In the genomic region with DNA sequence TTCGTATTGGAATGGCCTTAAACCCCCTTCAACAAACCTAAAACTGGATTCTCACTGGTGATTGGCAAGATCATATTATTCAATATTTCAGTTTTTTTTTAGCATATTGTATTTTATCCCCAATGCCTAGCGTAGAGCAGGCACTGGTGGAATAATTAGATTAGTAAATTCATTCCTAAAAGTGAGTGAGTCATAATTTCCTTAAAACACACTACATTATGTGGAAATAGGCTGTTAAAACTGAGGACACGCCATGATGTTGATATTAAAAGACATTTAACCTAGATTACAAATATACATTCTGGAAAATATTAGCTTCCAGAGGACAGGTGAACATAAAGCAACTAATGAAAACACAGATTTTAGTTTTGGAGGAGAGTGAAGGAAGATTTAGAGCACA, we compare ENCODE assay signal across 19 cellular contexts.
DNase-seq lines count a peak whose midpoint lies in the region; TF ChIP-seq lines count a peak whose summit lies in the region.
"Had no signal": no experiment of that assay in that cellular context is flagged by ENCODE, and none has a peak within 500 bp of the region (broad histone marks: within the 10 kb centered on the region; RNA-seq: fewer than 3 reads in every experiment).

No MANE protein-coding gene starts in this region.

- H3K4me3 ChIP-seq in GM23248 (no peak overlapping the region), fibroblast of lung (replicated peaks in 1 of 4; ENCODE audit: control extremely low read depth in 1 of 4, insufficient read depth in 1 of 4, low read depth in 3 of 4, low read length in 4 of 4) (no peak overlapping the region), spleen (no peak overlapping the region), stomach (no peak overlapping the region)
- no peak overlapping the region for H3K4me3 ChIP-seq in effector memory CD4-positive, alpha-beta T cell (ENCODE audit: insufficient read depth, low read depth, low read length, poor library complexity, severe bottlenecking)
- H3K4me3 ChIP-seq: A549, Peyer's patch had no signal

- no peak for TF ChIP-seq CTCF in fibroblast of lung (conservative IDR thresholded peaks at IDR 0.05 in 1 of 2, IDR thresholded peaks at IDR 0.05 in 1 of 2; ENCODE audit: low read depth in 1 of 2, low read length in 2 of 2)
- no peak for TF ChIP-seq CTCF in nephron (IDR thresholded peaks at IDR 0.05; ENCODE audit: unreplicated experiment in 3 of 3)
- TF ChIP-seq CTCF in spleen (IDR thresholded peaks at IDR 0.05 in 8 of 11, conservative IDR thresholded peaks at IDR 0.05 in 3 of 11), result no peak
- TF ChIP-seq CTCF in stomach (IDR thresholded peaks at IDR 0.05), result no peak

- intact Hi-C loops in spleen (cut with DNase I; ENCODE audit: low total_unique reads), result no loop called here
- intact Hi-C loops in stomach (cut with DNase I; ENCODE audit: low total_unique reads), result no loop called here

- H3K9ac ChIP-seq in GM23248 (no peak overlapping the region), fibroblast of lung (ENCODE audit: insufficient read depth, low read length) (no peak overlapping the region)
- H3K9ac ChIP-seq: KMS-11 had no signal

- no peak for TF ChIP-seq POLR2A in spleen (IDR thresholded peaks at IDR 0.05)
- no peak for TF ChIP-seq POLR2A in stomach (IDR thresholded peaks at IDR 0.05)

- no peaks in the 10 kb centered on the region for H3K27me3 Mint-ChIP-seq in nephron (ENCODE audit: low read depth)

- no peak overlapping the region for H3K4me2 ChIP-seq in GM23248 (ENCODE audit: unreplicated experiment)
- H3K4me2 ChIP-seq in fibroblast of lung (ENCODE audit: extremely low read depth, insufficient read depth, low read length), result no peak overlapping the region
- H3K4me2 ChIP-seq: A549, KMS-11 had no signal

- no peaks in the 10 kb centered on the region; the same call in 1 of the 2 replicates for H3K36me3 ChIP-seq in GM23248 (ENCODE audit: low read depth)
- H3K36me3 ChIP-seq in fibroblast of lung (ENCODE audit: control insufficient read depth, insufficient read depth, low read length), result no peaks in the 10 kb centered on the region
- no peaks in the 10 kb centered on the region for H3K36me3 ChIP-seq in effector memory CD4-positive, alpha-beta T cell (ENCODE audit: control insufficient read depth, insufficient read depth, low read length)
- no peaks in the 10 kb centered on the region for H3K36me3 ChIP-seq in spleen
- H3K36me3 ChIP-seq in stomach, result peaks cover 6 to 46% (median 14%) of the 10 kb centered on the region in 4 donors

- H3K9me3 ChIP-seq in GM23248 (ENCODE audit: low read depth), result no peaks in the 10 kb centered on the region
- no peaks in the 10 kb centered on the region for H3K9me3 ChIP-seq in fibroblast of lung (ENCODE audit: control insufficient read depth, insufficient read depth, low read depth, low read length)
- H3K9me3 ChIP-seq in effector memory CD4-positive, alpha-beta T cell (ENCODE audit: control insufficient read depth, low read length), result no peaks in the 10 kb centered on the region
- peaks cover 0 to 11% (median 0%) of the 10 kb centered on the region in 8 donors for H3K9me3 ChIP-seq in spleen
- no peaks in the 10 kb centered on the region for H3K9me3 ChIP-seq in stomach
- H3K9me3 ChIP-seq: Peyer's patch had no signal

- TF ChIP-seq EP300 in stomach (IDR thresholded peaks at IDR 0.05), result no peak

- 85 to 92% methylated on average over 3 of the region's 3 CpGs for WGBS in GM23248 (ENCODE audit: low coverage in 1 of 2, low lambda C conversion rate in 2 of 2, missing lambda C conversion rate in 2 of 2), 2 experiments
- WGBS in spleen, 5 donors, result 82 to 94% (median 87%) methylated on average over 3 of the region's 3 CpGs
- WGBS in stomach, 5 donors, result 77 to 91% (median 86%) methylated on average over 3 of the region's 3 CpGs

- H3K27me3 ChIP-seq in GM23248 (replicated peaks; ENCODE audit: insufficient read depth) (no peaks in the 10 kb centered on the region), fibroblast of lung (ENCODE audit: control insufficient read depth, insufficient read depth, low read length) (no peaks in the 10 kb centered on the region), spleen (replicated peaks in 1 of 7) (no peaks in the 10 kb centered on the region), stomach (no peaks in the 10 kb centered on the region)
- H3K27me3 ChIP-seq in effector memory CD4-positive, alpha-beta T cell (replicated peaks; ENCODE audit: control insufficient read depth, insufficient read depth, low read length, poor library complexity, severe bottlenecking), result no peaks in the 10 kb centered on the region
- H3K27me3 ChIP-seq: Peyer's patch had no signal

- H3K9me2 ChIP-seq in GM23248 (ENCODE audit: insufficient read depth), result no peaks in the 10 kb centered on the region

- H2AFZ ChIP-seq in GM23248 (no peak overlapping the region), fibroblast of lung (ENCODE audit: low read length) (no peak overlapping the region)

- H3K36me3 Mint-ChIP-seq in nephron (ENCODE audit: low read depth), result peaks cover 74% of the 10 kb centered on the region
- H3K36me3 Mint-ChIP-seq: CD14-positive monocyte had no signal

- in situ Hi-C loops in GM23248 (cut with MboI), result no loop called here

- DNase-seq in GM23248 (peak; percentile 39), amniotic epithelial cell (ENCODE audit: low read depth) (peak; percentile 24), fibroblast of lung (ENCODE audit: low read depth in 2 of 2) (peak; percentile 10 to 34), spleen (no peak), DMS79 treated with DMSO at 0.1 percent for 48 hours (lab: John Stamatoyannopoulos, UW) (no peak), stomach (no peak)
- no peak for DNase-seq in effector memory CD4-positive, alpha-beta T cell
- DNase-seq: AML-193, DMS 273 treated with DMSO at 0.1 percent for 48 hours, HFFc6, NCI-H1092, NCI-H1694, NCI-H510A treated with DMSO at 0.1 percent for 48 hours, Peyer's patch, Right ventricle myocardium superior had no signal

- H3K27ac ChIP-seq in GM23248 (no peak overlapping the region), fibroblast of lung (ENCODE audit: insufficient read depth, low read length) (no peak overlapping the region), spleen (no peak overlapping the region), stomach (no peak overlapping the region)
- no peak overlapping the region for H3K27ac ChIP-seq in effector memory CD4-positive, alpha-beta T cell (ENCODE audit: insufficient read depth, low read length, poor library complexity, severe bottlenecking)
- H3K27ac ChIP-seq: KMS-11, Peyer's patch had no signal

- no peaks in the 10 kb centered on the region for H3F3A ChIP-seq in GM23248 (ENCODE audit: insufficient read depth)

- no peaks in the 10 kb centered on the region for H3K4me1 ChIP-seq in GM23248 (ENCODE audit: insufficient read depth)
- no peaks in the 10 kb centered on the region for H3K4me1 ChIP-seq in fibroblast of lung (ENCODE audit: control insufficient read depth, extremely low read depth, insufficient read depth, low read length)
- H3K4me1 ChIP-seq in effector memory CD4-positive, alpha-beta T cell (ENCODE audit: control insufficient read depth, insufficient read depth, low read length, poor library complexity, severe bottlenecking), result no peaks in the 10 kb centered on the region
- H3K4me1 ChIP-seq in spleen, result no peaks in the 10 kb centered on the region
- H3K4me1 ChIP-seq in stomach, result peaks cover 0 to 10% (median 6%) of the 10 kb centered on the region in 4 donors
- H3K4me1 ChIP-seq: Peyer's patch had no signal

- peaks cover 9% of the 10 kb centered on the region for H3K4me1 Mint-ChIP-seq in nephron
- H3K4me1 Mint-ChIP-seq: CD14-positive monocyte had no signal

- H4K20me1 ChIP-seq in GM23248 (ENCODE audit: insufficient read depth) (no peaks in the 10 kb centered on the region), fibroblast of lung (ENCODE audit: control insufficient read depth, extremely low read depth, insufficient read depth, low read length) (no peaks in the 10 kb centered on the region)

- H3K9me3 Mint-ChIP-seq in nephron, result no peaks in the 10 kb centered on the region
- H3K9me3 Mint-ChIP-seq: HFFc6 had no signal

- no peak overlapping the region for H3K4me3 Mint-ChIP-seq in nephron
- H3K4me3 Mint-ChIP-seq: CD14-positive monocyte, HFFc6 had no signal

- H3K27ac Mint-ChIP-seq in nephron, result peak overlapping the region in 2 of 3 experiments; percentile 0 to 43
- H3K27ac Mint-ChIP-seq: CD14-positive monocyte, HFFc6 had no signal

- no peaks in the 10 kb centered on the region for H3K79me2 ChIP-seq in GM23248 (ENCODE audit: insufficient read depth)
- H3K79me2 ChIP-seq in fibroblast of lung (ENCODE audit: control insufficient read depth, insufficient read depth, low read length), result no peaks in the 10 kb centered on the region

Comparison
In these comparisons a context has a peak if more than half of its experiments do, and no peak if none do; other contexts are left out.
1. DNase-seq: peak in GM23248 (single experiment), amniotic epithelial cell (single experiment) and fibroblast of lung (2 of 2); none in effector memory CD4-positive, alpha-beta T cell (0 of 3), spleen (single experiment), DMS79 treated with DMSO at 0.1 percent for 48 hours (single experiment) and stomach (single experiment).